In genomic region chr7:129143724-129144094, GRCh38 we compare ENCODE assay signal across 9 cellular contexts. TPM values are rescaled to one million over a fixed set of nuclear protein-coding genes. Genes with fewer than 3 reads are reported as not detected.
A peak's percentile ranks its signal among the peaks of the same experiment; 100 is the strongest.
DNase-seq lines count a peak whose midpoint lies in the region; ATAC-seq and TF ChIP-seq lines count a peak whose summit lies in the region.
"Had no signal": no experiment of that assay in that cellular context is flagged by ENCODE, and none has a peak within 500 bp of the region (broad histone marks: within the 10 kb centered on the region; RNA-seq: fewer than 3 reads in every experiment).

No MANE protein-coding gene starts in this region.

- no peak overlapping the region for H3K27ac Mint-ChIP-seq in activated naive CD4-positive, alpha-beta T cell treated with anti-CD3 and anti-CD28 coated beads, Interleukin-2, amount 10 ng/mL, durations not matched to agents 7 days and 5 days
- no peak overlapping the region for H3K27ac Mint-ChIP-seq in glutamatergic neuron (ENCODE audit: unreplicated experiment)
- H3K27ac Mint-ChIP-seq in stimulated activated naive B cell treated with anti-CD40 and anti-IgM and Interleukin-4, amounts not matched to agents 10 μg/mL and 1 μg/mL and 100 μg/mL, for 72 hours = peak overlapping the region; percentile 60

- H3K4me3 Mint-ChIP-seq in activated naive CD4-positive, alpha-beta T cell treated with anti-CD3 and anti-CD28 coated beads, Interleukin-2, amount 10 ng/mL, durations not matched to agents 7 days and 5 days = peak overlapping the region; percentile 77
- peak overlapping the region; percentile 94 for H3K4me3 Mint-ChIP-seq in glutamatergic neuron (ENCODE audit: unreplicated experiment)
- peak overlapping the region; percentile 94 for H3K4me3 Mint-ChIP-seq in stimulated activated naive B cell treated with anti-CD40 and anti-IgM and Interleukin-4, amounts not matched to agents 10 μg/mL and 1 μg/mL and 100 μg/mL, for 72 hours

- H3K4me2 ChIP-seq in SU-DHL-6 (ENCODE audit: low read depth, low read length, poor library complexity, severe bottlenecking) = peak overlapping the region; percentile 78

- CTCF ChIA-PET in activated naive CD4-positive, alpha-beta T cell treated with anti-CD3 and anti-CD28 coated beads, Interleukin-2, amount 10 ng/mL, durations not matched to agents 7 days and 5 days (lab: Charles Lee) = interaction anchor here (0.9 to 1.7 kb wide), 3 partner anchors 20 to 75 kb away, joined by 4 to 8 read pairs (median 7); no protein-coding TSS in a partner anchor

- H3K9ac ChIP-seq in SU-DHL-6 (ENCODE audit: low read length) = peak overlapping the region; percentile 82

- no peaks in the 10 kb centered on the region for H3K9me3 Mint-ChIP-seq in activated naive CD4-positive, alpha-beta T cell treated with anti-CD3 and anti-CD28 coated beads, Interleukin-2, amount 10 ng/mL, durations not matched to agents 7 days and 5 days
- no peaks in the 10 kb centered on the region for H3K9me3 Mint-ChIP-seq in glutamatergic neuron (ENCODE audit: unreplicated experiment)
- peaks cover 0 to under 1% of the 10 kb centered on the region in 2 donors for H3K9me3 Mint-ChIP-seq in stimulated activated naive B cell treated with anti-CD40 and anti-IgM and Interleukin-4, amounts not matched to agents 10 μg/mL and 1 μg/mL and 100 μg/mL, for 72 hours

- H3K27me3 ChIP-seq in SU-DHL-6 (ENCODE audit: low read length) = no peaks in the 10 kb centered on the region
- H3K27me3 ChIP-seq: testis had no signal

- no peak for ATAC-seq in stimulated activated naive B cell treated with anti-CD40 and anti-IgM and Interleukin-4, amounts not matched to agents 10 μg/mL and 1 μg/mL and 100 μg/mL, for 72 hours (replicated peaks)
- ATAC-seq in HG03439 (IDR thresholded peaks at IDR 0.05; ENCODE audit: unreplicated experiment) = no peak

- H2AFZ ChIP-seq in SU-DHL-6 (ENCODE audit: low read depth, low read length, severe bottlenecking) = peak overlapping the region; percentile 81

- H3K27ac ChIP-seq in SU-DHL-6 (ENCODE audit: low read depth, low read length) = no peak overlapping the region
- H3K27ac ChIP-seq: testis had no signal

- no peaks in the 10 kb centered on the region for H3K36me3 Mint-ChIP-seq in activated naive CD4-positive, alpha-beta T cell treated with anti-CD3 and anti-CD28 coated beads, Interleukin-2, amount 10 ng/mL, durations not matched to agents 7 days and 5 days
- no peaks in the 10 kb centered on the region for H3K36me3 Mint-ChIP-seq in glutamatergic neuron (ENCODE audit: unreplicated experiment)
- H3K36me3 Mint-ChIP-seq in stimulated activated naive B cell treated with anti-CD40 and anti-IgM and Interleukin-4, amounts not matched to agents 10 μg/mL and 1 μg/mL and 100 μg/mL, for 72 hours = peaks cover 34 to 35% of the 10 kb centered on the region in 2 donors

- H3K4me3 ChIP-seq in SU-DHL-6 (ENCODE audit: insufficient read depth, low read length, poor library complexity, severe bottlenecking) (peak overlapping the region; percentile 65), foreskin fibroblast (ENCODE audit: low read depth in 1 of 2, low read length in 2 of 2) (no peak overlapping the region)

- TF ChIP-seq CTCF in SU-DHL-6 (IDR thresholded peaks at IDR 0.05; ENCODE audit: insufficient read depth, low read length, poor library complexity, severe bottlenecking) = no peak
- TF ChIP-seq CTCF in glutamatergic neuron (IDR thresholded peaks at IDR 0.05; ENCODE audit: partially characterized antibody, unreplicated experiment) = no peak
- no peak for TF ChIP-seq CTCF in foreskin fibroblast (IDR thresholded peaks at IDR 0.05; ENCODE audit: low read depth, low read length)

- H3K9me3 ChIP-seq in SU-DHL-6 (ENCODE audit: insufficient read depth, low read length) = no peaks in the 10 kb centered on the region
- H3K9me3 ChIP-seq: testis had no signal

- DNase-seq in activated naive CD4-positive, alpha-beta T cell treated with anti-CD3 and anti-CD28 coated beads, Interleukin-2, amount 10 ng/mL, durations not matched to agents 7 days and 5 days = no peak
- DNase-seq in activated naive CD4-positive, alpha-beta T cell treated with anti-CD3 and anti-CD28 coated beads, Interleukin-2, amount 50 U/mL, for 16 hours = no peak
- DNase-seq in glutamatergic neuron (no peak), foreskin fibroblast (no peak), glomerular visceral epithelial cell (ENCODE audit: extremely low spot score) (no peak)
- no peak for DNase-seq in stimulated activated naive B cell treated with anti-CD40 and anti-IgM and Interleukin-4, amounts not matched to agents 10 μg/mL and 1 μg/mL and 100 μg/mL, for 72 hours

- no peaks in the 10 kb centered on the region for H3K9me2 ChIP-seq in SU-DHL-6 (replicated peaks; ENCODE audit: insufficient read depth, low read length)

- H4K20me1 ChIP-seq in SU-DHL-6 (ENCODE audit: low read depth, low read length) = no peaks in the 10 kb centered on the region

- H3K79me2 ChIP-seq in SU-DHL-6 (ENCODE audit: insufficient read depth, low read length) = peaks cover 20% of the 10 kb centered on the region; the same call in 1 of the 2 replicates

- H3K4me1 Mint-ChIP-seq in activated naive CD4-positive, alpha-beta T cell treated with anti-CD3 and anti-CD28 coated beads, Interleukin-2, amount 10 ng/mL, durations not matched to agents 7 days and 5 days = peaks cover 14% of the 10 kb centered on the region
- H3K4me1 Mint-ChIP-seq in glutamatergic neuron (ENCODE audit: low read depth, unreplicated experiment) = peaks cover 11% of the 10 kb centered on the region
- H3K4me1 Mint-ChIP-seq in stimulated activated naive B cell treated with anti-CD40 and anti-IgM and Interleukin-4, amounts not matched to agents 10 μg/mL and 1 μg/mL and 100 μg/mL, for 72 hours = peaks cover 44 to 51% of the 10 kb centered on the region in 2 donors

- H3K36me3 ChIP-seq in SU-DHL-6 (ENCODE audit: low read length) = no peaks in the 10 kb centered on the region

- H3K27me3 Mint-ChIP-seq in activated naive CD4-positive, alpha-beta T cell treated with anti-CD3 and anti-CD28 coated beads, Interleukin-2, amount 10 ng/mL, durations not matched to agents 7 days and 5 days = peaks cover 58% of the 10 kb centered on the region
- peaks cover 13% of the 10 kb centered on the region for H3K27me3 Mint-ChIP-seq in glutamatergic neuron (ENCODE audit: unreplicated experiment)
- no peaks in the 10 kb centered on the region for H3K27me3 Mint-ChIP-seq in stimulated activated naive B cell treated with anti-CD40 and anti-IgM and Interleukin-4, amounts not matched to agents 10 μg/mL and 1 μg/mL and 100 μg/mL, for 72 hours

- H3F3A ChIP-seq in SU-DHL-6 (ENCODE audit: insufficient read depth) = peaks cover 6% of the 10 kb centered on the region; the same call in 1 of the 2 replicates

RNA-seq across cellular contexts. Expression of gene TSPAN33, which starts 0.8 kb away (rescaled TPM):
- total RNA-seq in glutamatergic neuron (ENCODE audit: unreplicated experiment) = 6.6 TPM

RNA-seq across cellular contexts. Expression of gene SMO, which starts 44.7 kb away (rescaled TPM):
- 5.9 TPM for total RNA-seq in glutamatergic neuron (ENCODE audit: unreplicated experiment)
